Comparison of ENCODE assay signal across 8 cellular contexts in genomic region chr16:70113982-70114826, GRCh38. TPM values are rescaled to one million over a fixed set of nuclear protein-coding genes. Genes with fewer than 3 reads are reported as not detected.
DNase-seq lines count a peak whose midpoint lies in the region; ATAC-seq lines count a peak whose summit lies in the region.
"Not testable (repeated sequence)": the region's sequence is repeated elsewhere in the genome, so short reads cannot be mapped to it uniquely, and the experiment has no call there.

Gene PDPR, plus strand, starts transcription at chr16:70114332. Its CDS starts 6,161 bp downstream, at chr16:70120493.

- peak; percentile 84 for DNase-seq in CMK (ENCODE audit: low read depth)
- DNase-seq in HT-29 (ENCODE audit: low spot score), result peak; percentile 71
- peak; percentile 80 for DNase-seq in NK-92 treated with Interleukin-12 subunit alpha and Interleukin-12 subunit beta, amount 100 ng/mL, for 24 hours (lab: John Stamatoyannopoulos, UW)
- DNase-seq in activated CD8-positive, alpha-beta memory T cell treated with anti-CD3 and anti-CD28 coated beads for 24 hours, result peak; percentile 96
- DNase-seq in effector memory CD4-positive, alpha-beta T cell, result peak; percentile 89 to 94 (median 90)
- peak; percentile 92 for DNase-seq in lung microvascular endothelial cell (ENCODE audit: low read depth in 2 of 2)
- DNase-seq in stimulated activated CD4-positive, alpha-beta T cell treated with anti-CD3 and anti-CD28 coated beads, TNF-alpha, amount 100 ng/mL, for 24 hours (ENCODE audit: low read depth in 3 of 3), result peak; percentile 83 to 95 (median 86)

- ATAC-seq in GM21360 (IDR thresholded peaks at IDR 0.05; ENCODE audit: unreplicated experiment), result peak; percentile 91

- H3K36me3 ChIP-seq in effector memory CD4-positive, alpha-beta T cell (ENCODE audit: control insufficient read depth, insufficient read depth, low read length), result not testable (repeated sequence)

- H3K4me1 ChIP-seq in effector memory CD4-positive, alpha-beta T cell (ENCODE audit: control insufficient read depth, insufficient read depth, low read length, poor library complexity, severe bottlenecking), result not testable (repeated sequence)

- not testable (repeated sequence) for H3K9me3 ChIP-seq in effector memory CD4-positive, alpha-beta T cell (ENCODE audit: control insufficient read depth, low read length)

- H3K27me3 ChIP-seq in effector memory CD4-positive, alpha-beta T cell (replicated peaks; ENCODE audit: control insufficient read depth, insufficient read depth, low read length, poor library complexity, severe bottlenecking), result not testable (repeated sequence)

- H3K27ac ChIP-seq in effector memory CD4-positive, alpha-beta T cell (ENCODE audit: insufficient read depth, low read length, poor library complexity, severe bottlenecking), result peak within 1 kb of the TSS; percentile 57

- H3K4me3 ChIP-seq in effector memory CD4-positive, alpha-beta T cell (ENCODE audit: insufficient read depth, low read depth, low read length, poor library complexity, severe bottlenecking), result peak within 1 kb of the TSS; percentile 78

RNA-seq across cellular contexts. Expression of gene PDPR, which starts in this region (rescaled TPM):
- 10.4 and 13.7 TPM in 2 replicates for total RNA-seq in HT-29 (2014; rRNA removed; shearing (Covaris generic))
- total RNA-seq in lung microvascular endothelial cell, result 17.7 and 20.4 TPM in 2 replicates

Comparison
In these comparisons a context has a peak if more than half of its experiments do, and no peak if none do; other contexts are left out.
1. Peak in every context shown above with its lines: DNase-seq, ATAC-seq, H3K4me3 ChIP-seq and H3K27ac ChIP-seq.